In genomic region chr11:82733444-82734119, GRCh38 we compare ENCODE assay signal across 8 cellular contexts. TPM values are rescaled to one million over a fixed set of nuclear protein-coding genes. Genes with fewer than 3 reads are reported as not detected.
DNase-seq lines count a peak whose midpoint lies in the region; ATAC-seq, FAIRE-seq and TF ChIP-seq lines count a peak whose summit lies in the region.

Gene FAM181B (minus strand): TSS chr11:82733864. CDS start chr11:82733729, 135 bp downstream.

- peaks cover 10% of the 10 kb centered on the region for H3K27me3 ChIP-seq in RWPE2 (ENCODE audit: insufficient read depth, poor library complexity, severe bottlenecking)
- H3K27me3 ChIP-seq in bronchial epithelial cell (ENCODE audit: control insufficient read depth, insufficient read depth, low read length) = peaks cover 9% of the 10 kb centered on the region

- ATAC-seq in RWPE2 (ENCODE audit: low read depth) (peak; percentile 72), HG02840 (IDR thresholded peaks at IDR 0.05; ENCODE audit: low FRiP score, unreplicated experiment) (no peak), HG03280 (IDR thresholded peaks at IDR 0.05; ENCODE audit: unreplicated experiment) (no peak)

- DNase-seq in AG20443 (ENCODE audit: low spot score) (peak; percentile 63), RWPE2 (ENCODE audit: low spot score) (no peak), bronchial epithelial cell (ENCODE audit: low read depth) (peak; percentile 39), iPS-NIHi7 (ENCODE audit: extremely low spot score) (peak; percentile 76), skeletal muscle cell (ENCODE audit: low read depth) (no peak)

- H3K4me3 ChIP-seq in HEK293 (ENCODE audit: low read depth, low read length) = peak within 1 kb of the TSS; percentile 46
- peak within 1 kb of the TSS; percentile 43 for H3K4me3 ChIP-seq in RWPE2 (ENCODE audit: severe bottlenecking)
- H3K4me3 ChIP-seq in bronchial epithelial cell (ENCODE audit: low read depth, low read length) = peak within 1 kb of the TSS; percentile 60
- peak within 1 kb of the TSS; percentile 39 for H3K4me3 ChIP-seq in skeletal muscle cell (ENCODE audit: low read depth, low read length)

- H3K4me1 ChIP-seq in HEK293 (ENCODE audit: control insufficient read depth, insufficient read depth, low read length) = no peaks in the 10 kb centered on the region
- H3K4me1 ChIP-seq in RWPE2 (ENCODE audit: insufficient read depth, poor library complexity, severe bottlenecking) = no peaks in the 10 kb centered on the region

- TF ChIP-seq CTCF in HEK293 (tag by site-specific recombination; IDR thresholded peaks at IDR 0.05) (peak; percentile 39; the same call in 1 of the 2 replicates), RWPE2 (IDR thresholded peaks at IDR 0.05; ENCODE audit: poor library complexity, severe bottlenecking) (peak; percentile 26), bronchial epithelial cell (IDR thresholded peaks at IDR 0.05; ENCODE audit: insufficient read depth, low read length, severe bottlenecking) (no peak)

- POLR2A ChIA-PET in HEK293 (lab: Yijun Ruan, JAX) = interaction anchor here (1.4 kb wide), 1 partner anchor 423 kb away, joined by 3 read pairs; the partner anchor contains the start of gene PCF11

- CTCF ChIA-PET in HEK293 (lab: Yijun Ruan, JAX) = interaction anchor here (0.6 to 1.9 kb wide), 9 partner anchors 14 to 1188 kb away, joined by 3 to 6 read pairs (median 3); no protein-coding TSS in a partner anchor

- H3K36me3 ChIP-seq in HEK293 (ENCODE audit: control insufficient read depth in 2 of 2, insufficient read depth in 1 of 2, low read length in 2 of 2) (no peaks in the 10 kb centered on the region), RWPE2 (ENCODE audit: low read depth) (no peaks in the 10 kb centered on the region), bronchial epithelial cell (ENCODE audit: control insufficient read depth, insufficient read depth, low read length) (no peaks in the 10 kb centered on the region)

- no peak for FAIRE-seq in bronchial epithelial cell (lab: Jason Lieb, UNC)

- H3K9me3 ChIP-seq in HEK293 (ENCODE audit: control insufficient read depth, insufficient read depth, low read depth, low read length) (no peaks in the 10 kb centered on the region), RWPE2 (ENCODE audit: severe bottlenecking) (no peaks in the 10 kb centered on the region)

- peak within 1 kb of the TSS; percentile 37; the same call in 1 of the 2 replicates for H3K27ac ChIP-seq in HEK293 (ENCODE audit: extremely low read depth, low read depth, low read length)
- no peak within 1 kb of the TSS for H3K27ac ChIP-seq in RWPE2 (ENCODE audit: poor library complexity, severe bottlenecking)

TF ChIP-seq in HEK293, 187 proteins besides CTCF, POLR2A, EP300 and RAD21 (continues in another document):
- no peak for TF ChIP-seq AEBP2 (tag by site-specific recombination; IDR thresholded peaks at IDR 0.05; ENCODE audit: borderline replicate concordance)
- no peak for TF ChIP-seq ZNF558 (tag by site-specific recombination; IDR thresholded peaks at IDR 0.05)
- no peak for TF ChIP-seq ZNF830 (tag by site-specific recombination; IDR thresholded peaks at IDR 0.05; ENCODE audit: low read depth)
- no peak for TF ChIP-seq ZNF19 (tag by site-specific recombination; IDR thresholded peaks at IDR 0.05; ENCODE audit: low read depth)
- TF ChIP-seq ZNF112 (tag by site-specific recombination; IDR thresholded peaks at IDR 0.05) = no peak
- TF ChIP-seq ATF2 (tag by site-specific recombination; IDR thresholded peaks at IDR 0.05; ENCODE audit: low read depth) = no peak
- peak; percentile 77 for TF ChIP-seq PRDM10 (tag by site-specific recombination; IDR thresholded peaks at IDR 0.05)
- TF ChIP-seq ZNF157 (tag by site-specific recombination; IDR thresholded peaks at IDR 0.05) = no peak
- peak; percentile 70 for TF ChIP-seq ZBTB26 (tag by site-specific recombination; optimal IDR thresholded peaks at IDR 0.05)
- no peak for TF ChIP-seq KLF10 (tag by site-specific recombination; IDR thresholded peaks at IDR 0.05)
- no peak for TF ChIP-seq ZNF292 (tag by site-specific recombination; IDR thresholded peaks at IDR 0.05; ENCODE audit: borderline replicate concordance, low read depth)
- TF ChIP-seq ZNF660 (tag by site-specific recombination; IDR thresholded peaks at IDR 0.05) = no peak
- no peak for TF ChIP-seq ZNF23 (tag by site-specific recombination; IDR thresholded peaks at IDR 0.05; ENCODE audit: borderline replicate concordance)
- TF ChIP-seq ZNF510 (tag by site-specific recombination; IDR thresholded peaks at IDR 0.05; ENCODE audit: insufficient replicate concordance) = no peak
- no peak for TF ChIP-seq ZBTB49 (tag by site-specific recombination; IDR thresholded peaks at IDR 0.05; ENCODE audit: low read depth)
- TF ChIP-seq ZNF132 (tag by site-specific recombination; IDR thresholded peaks at IDR 0.05; ENCODE audit: borderline replicate concordance) = no peak

RNA-seq across cellular contexts. Expression of gene FAM181B, which starts in this region (rescaled TPM):
- total RNA-seq in bronchial epithelial cell = 1.0 and 1.8 TPM in 2 replicates

Comparison
In these comparisons a context has a peak if more than half of its experiments do, and no peak if none do; other contexts are left out.
1. DNase-seq: peak in AG20443 (single experiment), bronchial epithelial cell (single experiment) and iPS-NIHi7 (single experiment); none in RWPE2 (single experiment) and skeletal muscle cell (single experiment).
2. Peak in every context shown above with its lines, with median percentiles within 50 percentile points of each other: H3K4me3 ChIP-seq.